Comparison of ENCODE assay signal across 16 cellular contexts in the genomic region with DNA sequence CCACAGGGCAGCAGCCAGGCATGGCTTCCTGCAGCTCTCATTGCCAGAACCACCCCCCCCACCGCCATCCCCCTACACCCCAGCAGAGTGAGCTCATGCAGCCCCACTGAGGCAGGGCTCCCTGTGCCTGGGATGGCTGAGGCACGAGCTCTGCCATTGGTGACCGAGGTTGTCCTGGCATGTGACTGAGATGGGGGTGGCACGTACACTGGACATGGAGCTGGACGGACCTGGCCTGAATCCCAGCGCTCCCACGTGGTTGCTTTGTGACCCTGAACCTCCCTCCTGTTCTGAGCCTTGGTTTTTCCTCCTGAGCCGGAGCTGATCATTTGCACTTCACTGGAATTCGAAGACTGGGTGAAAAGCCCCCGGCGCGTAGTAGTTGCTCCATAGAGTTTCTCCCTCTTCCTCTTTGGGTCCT. TPM values are rescaled to one million over a fixed set of nuclear protein-coding genes. Genes with fewer than 3 reads are reported as not detected.
DNase-seq lines count a peak whose midpoint lies in the region; ATAC-seq and TF ChIP-seq lines count a peak whose summit lies in the region.
"Had no signal": no experiment of that assay in that cellular context is flagged by ENCODE, and none has a peak within 500 bp of the region (broad histone marks: within the 10 kb centered on the region; RNA-seq: fewer than 3 reads in every experiment).

No MANE protein-coding gene starts in this region.

- peak overlapping the region; percentile 51 for H3K9ac ChIP-seq in iPS-20b (ENCODE audit: low read depth, low read length)
- peak overlapping the region; percentile 79 for H3K9ac ChIP-seq in neuronal stem cell (ENCODE audit: low read depth, low read length, poor library complexity)

- no peak for TF ChIP-seq CTCF in upper lobe of right lung (IDR thresholded peaks at IDR 0.05)
- TF ChIP-seq CTCF in RWPE1 (conservative IDR thresholded peaks at IDR 0.05; ENCODE audit: low read depth) = no peak

- no peak overlapping the region for H2AFZ ChIP-seq in neuronal stem cell (ENCODE audit: low read length)

- peak overlapping the region; percentile 54 for H3K18ac ChIP-seq in neuronal stem cell (ENCODE audit: low read length)

- no peak overlapping the region for H4K91ac ChIP-seq in neuronal stem cell (ENCODE audit: low read depth, low read length, poor library complexity)

- intact Hi-C loops in upper lobe of right lung (cut with DNase I) = no loop called here

- H3K4me2 ChIP-seq in neuronal stem cell (ENCODE audit: insufficient read depth, low read length, poor library complexity, severe bottlenecking) = no peak overlapping the region

- peak overlapping the region; percentile 60 for H3K14ac ChIP-seq in neuronal stem cell (ENCODE audit: low read length)

- H3K9me3 ChIP-seq in iPS-20b (ENCODE audit: insufficient read depth, low read depth, low read length) (no peaks in the 10 kb centered on the region), neuronal stem cell (replicated peaks in 1 of 2; ENCODE audit: control insufficient read depth in 2 of 2, insufficient read depth in 1 of 2, low read depth in 1 of 2, low read length in 2 of 2) (no peaks in the 10 kb centered on the region), upper lobe of right lung (no peaks in the 10 kb centered on the region), HAP-1 (no peaks in the 10 kb centered on the region)

- ATAC-seq in upper lobe of right lung = no peak
- no peak for ATAC-seq in HG02763 (IDR thresholded peaks at IDR 0.05; ENCODE audit: unreplicated experiment)
- ATAC-seq: activated naive CD4-positive, alpha-beta T cell treated with anti-CD3 and anti-CD28 coated beads, Interleukin-2, amount 50 U/mL, for 72 hours; naive thymus-derived CD8-positive, alpha-beta T cell had no signal

- no CpG with 5 or more reads among the region's 12 CpGs for WGBS in neuronal stem cell (ENCODE audit: extremely low coverage in 2 of 2, insufficient read length in 2 of 2, insufficient replicate concordance in 1 of 2), 2 donors

- H2BK5ac ChIP-seq in neuronal stem cell (ENCODE audit: low read length) = no peak overlapping the region

- no peak overlapping the region for H3K4ac ChIP-seq in neuronal stem cell (ENCODE audit: low read length)

- no peaks in the 10 kb centered on the region for H3K27me3 ChIP-seq in iPS-20b (ENCODE audit: insufficient read depth, low read length)
- no peaks in the 10 kb centered on the region for H3K27me3 ChIP-seq in neuronal stem cell (ENCODE audit: control insufficient read depth in 3 of 3, insufficient read depth in 3 of 3, low read depth in 1 of 3, low read length in 3 of 3)
- H3K27me3 ChIP-seq in upper lobe of right lung = no peaks in the 10 kb centered on the region
- no peaks in the 10 kb centered on the region for H3K27me3 ChIP-seq in HAP-1 (ENCODE audit: low read depth)

- in situ Hi-C loops in HAP-1 (cut with MboI; ENCODE audit: low sequenced_read_pairs) = no loop called here

- no peak for DNase-seq in neuronal stem cell (ENCODE audit: low spot score)
- DNase-seq in upper lobe of right lung = no peak
- DNase-seq in RWPE1 (ENCODE audit: low spot score) = no peak
- DNase-seq in HAP-1 (ENCODE audit: low spot score in 2 of 2) = no peak
- DNase-seq: activated CD4-positive, alpha-beta T cell treated with anti-CD3 and anti-CD28 coated beads, Interleukin-2, amount 50 U/mL, for 48 hours; activated T-cell treated with anti-CD3 and anti-CD28 coated beads, Interleukin-2, amount 50 U/mL, for 24 hours; Kasumi-1; naive thymus-derived CD8-positive, alpha-beta T cell; NCI-H1417 treated with DMSO at 0.1 percent for 48 hours; NCI-H2171 treated with DMSO at 0.1 percent for 48 hours; stimulated activated CD4-positive, alpha-beta T cell treated with anti-CD3 and anti-CD28 coated beads, Interleukin-2, amount 100 ng/mL, for 48 hours; SW 1271 had no signal

- peaks cover 12% of the 10 kb centered on the region for H3K79me1 ChIP-seq in neuronal stem cell (ENCODE audit: low read depth, low read length)

- H3K27ac ChIP-seq in cingulate gyrus (ENCODE audit: low read depth, low read length) (peak overlapping the region; percentile 41), iPS-20b (ENCODE audit: low read length) (peak overlapping the region; percentile 40), neuronal stem cell (replicated peaks; ENCODE audit: low read length) (no peak overlapping the region), upper lobe of right lung (peak overlapping the region; percentile 58), RWPE1 (no peak overlapping the region)

- H3K4me1 ChIP-seq in iPS-20b (ENCODE audit: insufficient read depth, low read length) (peaks cover 15% of the 10 kb centered on the region; the same call in 1 of the 2 replicates), neuronal stem cell (ENCODE audit: control insufficient read depth in 2 of 2, insufficient read depth in 1 of 2, low read depth in 1 of 2, low read length in 2 of 2) (peaks cover 5 to 14% of the 10 kb centered on the region in 2 donors), upper lobe of right lung (peaks cover 36% of the 10 kb centered on the region), HAP-1 (no peaks in the 10 kb centered on the region)

- CTCF ChIA-PET in RWPE1 (lab: Yijun Ruan, JAX) = interaction anchor here (0.7 kb wide), 1 partner anchor 286 kb away, joined by 3 read pairs; no protein-coding TSS in a partner anchor

- H3K36me3 ChIP-seq in iPS-20b (ENCODE audit: insufficient read depth, low read depth, low read length) = no peaks in the 10 kb centered on the region
- H3K36me3 ChIP-seq in neuronal stem cell (replicated peaks in 1 of 2; ENCODE audit: control insufficient read depth in 2 of 2, insufficient read depth in 2 of 2, low read length in 2 of 2) = peaks cover 0 to 4% of the 10 kb centered on the region in 2 donors
- H3K36me3 ChIP-seq in upper lobe of right lung = no peaks in the 10 kb centered on the region
- no peaks in the 10 kb centered on the region for H3K36me3 ChIP-seq in HAP-1 (replicated peaks)

- no peak overlapping the region for H2BK12ac ChIP-seq in neuronal stem cell (ENCODE audit: low read length)

- no peak overlapping the region for H2AK5ac ChIP-seq in neuronal stem cell (ENCODE audit: low read depth, low read length)

- no peak overlapping the region for H2BK15ac ChIP-seq in neuronal stem cell (ENCODE audit: low read length)

- no peak overlapping the region for H3K23ac ChIP-seq in neuronal stem cell (ENCODE audit: low read depth, low read length, poor library complexity)

- H2BK120ac ChIP-seq in neuronal stem cell (ENCODE audit: low read depth, low read length) = no peak overlapping the region

- H4K8ac ChIP-seq in neuronal stem cell (ENCODE audit: low read depth, low read length) = no peak overlapping the region

- no peak overlapping the region for H3K4me3 ChIP-seq in iPS-20b (ENCODE audit: low read length)
- H3K4me3 ChIP-seq in neuronal stem cell (ENCODE audit: low read length in 2 of 2) = peak overlapping the region in 1 of 2 donors; percentile 33
- no peak overlapping the region for H3K4me3 ChIP-seq in upper lobe of right lung
- no peak overlapping the region for H3K4me3 ChIP-seq in HAP-1

- POLR2A ChIA-PET in RWPE1 (lab: Yijun Ruan, JAX; ENCODE audit: low non-redundant PET) = no interaction called here

RNA-seq across cellular contexts. Expression of a gene that starts 28.3 kb away (rescaled TPM):
- polyA plus RNA-seq in neuronal stem cell (2013, experiment 1 of 2) = 113 TPM
- polyA plus RNA-seq in neuronal stem cell (2013, experiment 2 of 2) = 113 TPM
- 164 TPM for total RNA-seq in upper lobe of right lung
- total RNA-seq: activated naive CD4-positive, alpha-beta T cell treated with anti-CD3 and anti-CD28 coated beads, Interleukin-2, amount 50 U/mL, for 72 hours; naive thymus-derived CD8-positive, alpha-beta T cell had no signal
- polyA plus RNA-seq: naive thymus-derived CD8-positive, alpha-beta T cell had no signal

Comparison
In these comparisons a context has a peak if more than half of its experiments do, and no peak if none do; other contexts are left out.
1. H3K27ac ChIP-seq: peak in cingulate gyrus (single experiment), iPS-20b (single experiment) and upper lobe of right lung (single experiment); none in neuronal stem cell (single experiment) and RWPE1 (single experiment).